In the genomic region with DNA sequence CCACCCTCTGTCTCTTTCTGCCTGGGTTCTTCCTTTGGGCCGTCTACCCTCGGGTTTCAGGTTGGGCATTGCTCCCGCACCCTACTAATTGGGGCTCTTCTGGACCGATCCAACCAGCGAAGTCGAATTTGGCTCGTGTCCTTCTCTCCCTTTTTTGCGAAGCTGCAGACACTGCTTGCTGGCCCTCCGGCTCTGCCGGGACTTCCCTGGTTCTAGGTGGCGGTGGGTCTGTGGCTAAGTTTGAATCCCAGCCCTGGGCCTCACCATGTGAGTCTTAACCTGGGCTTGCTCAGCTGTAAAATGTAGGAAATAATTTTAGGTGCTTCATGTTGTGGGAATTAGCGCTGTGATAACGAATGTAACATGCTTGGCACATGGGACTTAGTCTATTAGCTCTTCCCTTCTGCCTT, we compare ENCODE assay signal across 14 cellular contexts. TPM values are rescaled to one million over a fixed set of nuclear protein-coding genes. Genes with fewer than 3 reads are reported as not detected.
DNase-seq lines count a peak whose midpoint lies in the region; ATAC-seq and TF ChIP-seq lines count a peak whose summit lies in the region.
"Had no signal": no experiment of that assay in that cellular context is flagged by ENCODE, and none has a peak within 500 bp of the region (broad histone marks: within the 10 kb centered on the region; RNA-seq: fewer than 3 reads in every experiment).

No MANE protein-coding gene starts in this region.

- no peak for ATAC-seq in HG02970 (IDR thresholded peaks at IDR 0.05; ENCODE audit: low FRiP score, unreplicated experiment)

- H3K36me3 ChIP-seq in esophagus muscularis mucosa (no peaks in the 10 kb centered on the region), neuronal stem cell (replicated peaks in 1 of 2; ENCODE audit: control insufficient read depth in 2 of 2, insufficient read depth in 2 of 2, low read length in 2 of 2) (no peaks in the 10 kb centered on the region)

- H2AK5ac ChIP-seq in H9 (ENCODE audit: insufficient read length, low read length): no peak overlapping the region
- peak overlapping the region; percentile 33 for H2AK5ac ChIP-seq in neuronal stem cell (ENCODE audit: low read depth, low read length)

- H3K4me1 ChIP-seq in H9 (ENCODE audit: insufficient read depth, low read length) (peaks cover 4% of the 10 kb centered on the region; the same call in 1 of the 2 replicates), esophagus muscularis mucosa (peaks cover 24 to 42% (median 27%) of the 10 kb centered on the region in 4 donors), neuronal stem cell (ENCODE audit: control insufficient read depth in 2 of 2, insufficient read depth in 1 of 2, low read depth in 1 of 2, low read length in 2 of 2) (peaks cover 30 to 44% of the 10 kb centered on the region in 2 donors)

- H2BK20ac ChIP-seq in H9 (ENCODE audit: low read depth, low read length, poor library complexity, severe bottlenecking): no peak overlapping the region

- peaks cover 0 to 2% (median 0%) of the 10 kb centered on the region in 3 experiments; a peak in 1 of 7 replicates for H3K36me3 Mint-ChIP-seq in H9 (ENCODE audit: insufficient read depth in 1 of 3, low read depth in 3 of 3)
- H3K36me3 Mint-ChIP-seq: activated CD8-positive, alpha-beta memory T cell treated with anti-CD3 and anti-CD28 coated beads, Interleukin-2, amount 10 ng/mL, durations not matched to agents 7 days and 5 days; activated naive CD8-positive, alpha-beta T cell treated with anti-CD3 and anti-CD28 coated beads for 36 hours had no signal

- no peaks in the 10 kb centered on the region for H3K79me2 ChIP-seq in H9 (ENCODE audit: insufficient read depth, low read length)

- TF ChIP-seq POLR2A in esophagus muscularis mucosa (IDR thresholded peaks at IDR 0.05; ENCODE audit: low read depth): no peak

- no peak overlapping the region; the same call in 1 of the 2 replicates for H3K14ac ChIP-seq in H9 (ENCODE audit: insufficient read depth, low read length)
- H3K14ac ChIP-seq in neuronal stem cell (ENCODE audit: low read length): peak overlapping the region; percentile 79

- H4K8ac ChIP-seq in H9 (replicated peaks; ENCODE audit: insufficient read length, low read depth, low read length) (no peak overlapping the region), neuronal stem cell (ENCODE audit: low read depth, low read length) (peak overlapping the region; percentile 88)

- H3K27ac ChIP-seq in 22Rv1: peak overlapping the region; percentile 5; the same call in 1 of the 2 replicates
- H3K27ac ChIP-seq in H9 (ENCODE audit: insufficient read length, low read depth, low read length): no peak overlapping the region
- peak overlapping the region; percentile 70 to 81 (median 74) for H3K27ac ChIP-seq in esophagus muscularis mucosa (replicated peaks in 1 of 4)
- H3K27ac ChIP-seq in neuronal stem cell (replicated peaks; ENCODE audit: low read length): peak overlapping the region; percentile 83
- no peak overlapping the region for H3K27ac ChIP-seq in RWPE1

- peaks cover 17% of the 10 kb centered on the region in 2 experiments for H3K4me1 Mint-ChIP-seq in H9
- H3K4me1 Mint-ChIP-seq: nephron progenitor cell had no signal

- TF ChIP-seq CTCF in 22Rv1 (IDR thresholded peaks at IDR 0.05) (no peak), H9 (conservative IDR thresholded peaks at IDR 0.05) (no peak), esophagus muscularis mucosa (IDR thresholded peaks at IDR 0.05) (no peak), RWPE1 (conservative IDR thresholded peaks at IDR 0.05; ENCODE audit: low read depth) (no peak)

- no peak for TF ChIP-seq EP300 in esophagus muscularis mucosa (IDR thresholded peaks at IDR 0.05)

- no peak overlapping the region for H3K18ac ChIP-seq in H9 (ENCODE audit: insufficient read length, low read depth, low read length)
- H3K18ac ChIP-seq in neuronal stem cell (ENCODE audit: low read length): peak overlapping the region; percentile 91

- intact Hi-C loops in esophagus muscularis mucosa (cut with DNase I): no loop called here

- CTCF ChIA-PET in RWPE1 (lab: Yijun Ruan, JAX): interaction anchor here (0.9 to 1.5 kb wide), 2 partner anchors 9 to 449 kb away, joined by 3 to 7 read pairs; no protein-coding TSS in a partner anchor

- no peak overlapping the region for H3T11ph ChIP-seq in H9 (ENCODE audit: low read length)

- H3K4me3 ChIP-seq in esophagus muscularis mucosa (peak overlapping the region; percentile 68 to 77 (median 71)), neuronal stem cell (ENCODE audit: low read length in 2 of 2) (peak overlapping the region in 1 of 2 donors; percentile 72)

- H3K4me2 ChIP-seq in H9 (ENCODE audit: insufficient read depth, insufficient read length, low read length) (peak overlapping the region; percentile 47), neuronal stem cell (ENCODE audit: insufficient read depth, low read length, poor library complexity, severe bottlenecking) (peak overlapping the region; percentile 64)

- no peak overlapping the region for H3K27ac Mint-ChIP-seq in H9
- H3K27ac Mint-ChIP-seq: activated CD8-positive, alpha-beta memory T cell treated with anti-CD3 and anti-CD28 coated beads, Interleukin-2, amount 10 ng/mL, durations not matched to agents 7 days and 5 days; activated naive CD8-positive, alpha-beta T cell treated with anti-CD3 and anti-CD28 coated beads for 36 hours; nephron progenitor cell had no signal

- H2BK120ac ChIP-seq in H9 (ENCODE audit: low read depth, low read length, poor library complexity, severe bottlenecking) (no peak overlapping the region), neuronal stem cell (ENCODE audit: low read depth, low read length) (peak overlapping the region; percentile 20)

- H4K5ac ChIP-seq in H9 (ENCODE audit: insufficient read length, low read depth, low read length): no peak overlapping the region

- no peaks in the 10 kb centered on the region for H4K20me1 ChIP-seq in H9 (ENCODE audit: control insufficient read depth, insufficient read depth, insufficient read length)

- H3K23ac ChIP-seq in H9 (ENCODE audit: insufficient read length, low read depth, low read length) (no peak overlapping the region), neuronal stem cell (ENCODE audit: low read depth, low read length, poor library complexity) (no peak overlapping the region)

- H3K27me3 ChIP-seq in H9 (ENCODE audit: insufficient read depth, low read length) (peaks cover 57% of the 10 kb centered on the region), esophagus muscularis mucosa (peaks cover 0 to 71% (median 16%) of the 10 kb centered on the region in 4 donors), neuronal stem cell (ENCODE audit: control insufficient read depth in 3 of 3, insufficient read depth in 3 of 3, low read depth in 1 of 3, low read length in 3 of 3) (peaks cover 0 to 84% (median 44%) of the 10 kb centered on the region in 3 experiments)

- POLR2A ChIA-PET in RWPE1 (lab: Yijun Ruan, JAX; ENCODE audit: low non-redundant PET): no interaction called here

- WGBS in H9 (ENCODE audit: extremely low coverage, insufficient read length, low lambda C conversion rate): no CpG with 5 or more reads among the region's 13 CpGs
- WGBS in esophagus muscularis mucosa: 42% methylated on average over 13 of the region's 13 CpGs
- no CpG with 5 or more reads among the region's 13 CpGs for WGBS in neuronal stem cell (ENCODE audit: extremely low coverage in 2 of 2, insufficient read length in 2 of 2, insufficient replicate concordance in 1 of 2), 2 donors

- DNase-seq in H9: no peak
- no peak for DNase-seq in esophagus muscularis mucosa (ENCODE audit: extremely low spot score)
- no peak for DNase-seq in neuronal stem cell (ENCODE audit: low spot score)
- no peak for DNase-seq in RWPE1 (ENCODE audit: low spot score)
- DNase-seq in T-helper 1 cell: no peak
- DNase-seq in central memory CD4-positive, alpha-beta T cell: no peak
- DNase-seq: activated CD8-positive, alpha-beta memory T cell treated with anti-CD3 and anti-CD28 coated beads, Interleukin-2, amount 10 ng/mL, durations not matched to agents 7 days and 5 days; kidney glomerular epithelial cell; NCI-H1694 treated with DMSO at 0.1 percent for 48 hours; SHP77 treated with DMSO at 0.1 percent for 48 hours had no signal

- H3K9me3 ChIP-seq in H9 (ENCODE audit: control insufficient read depth, low read depth, low read length): no peaks in the 10 kb centered on the region
- H3K9me3 ChIP-seq in esophagus muscularis mucosa: no peaks in the 10 kb centered on the region
- no peaks in the 10 kb centered on the region for H3K9me3 ChIP-seq in neuronal stem cell (replicated peaks in 1 of 2; ENCODE audit: control insufficient read depth in 2 of 2, insufficient read depth in 1 of 2, low read depth in 1 of 2, low read length in 2 of 2)

- no peak overlapping the region for H2BK15ac ChIP-seq in H9 (ENCODE audit: low read depth, low read length)
- H2BK15ac ChIP-seq in neuronal stem cell (ENCODE audit: low read length): peak overlapping the region; percentile 68

- H3K27me3 Mint-ChIP-seq in H9 (ENCODE audit: low read depth): peaks cover 7% of the 10 kb centered on the region

- H3K4ac ChIP-seq in H9 (ENCODE audit: low read depth, low read length) (no peak overlapping the region), neuronal stem cell (ENCODE audit: low read length) (no peak overlapping the region)

- H3K23me2 ChIP-seq in H9 (ENCODE audit: insufficient read length, low read depth, low read length, poor library complexity, severe bottlenecking): peaks cover 18% of the 10 kb centered on the region

- H2BK5ac ChIP-seq in H9 (ENCODE audit: insufficient read length, low read length) (no peak overlapping the region), neuronal stem cell (ENCODE audit: low read length) (peak overlapping the region; percentile 69)

- H2BK12ac ChIP-seq in H9 (ENCODE audit: insufficient read length, low read depth, low read length): no peak overlapping the region
- no peak overlapping the region for H2BK12ac ChIP-seq in neuronal stem cell (ENCODE audit: low read length)

- no peaks in the 10 kb centered on the region for H3K9me3 Mint-ChIP-seq in H9
- H3K9me3 Mint-ChIP-seq: activated naive CD8-positive, alpha-beta T cell treated with anti-CD3 and anti-CD28 coated beads for 36 hours; nephron progenitor cell had no signal

- no peak overlapping the region for H3K56ac ChIP-seq in H9 (ENCODE audit: insufficient read length, low read depth, low read length)

- H4K91ac ChIP-seq in H9 (ENCODE audit: insufficient read length, low read depth, low read length) (no peak overlapping the region), neuronal stem cell (ENCODE audit: low read depth, low read length, poor library complexity) (peak overlapping the region; percentile 34)

- H3K79me1 ChIP-seq in H9 (ENCODE audit: insufficient read depth, low read depth, low read length, poor library complexity, severe bottlenecking): no peaks in the 10 kb centered on the region
- no peaks in the 10 kb centered on the region for H3K79me1 ChIP-seq in neuronal stem cell (ENCODE audit: low read depth, low read length)

- H2AFZ ChIP-seq in H9 (ENCODE audit: low read length) (no peak overlapping the region), neuronal stem cell (ENCODE audit: low read length) (peak overlapping the region; percentile 96)

- H3K4me3 Mint-ChIP-seq in H9: no peak overlapping the region
- H3K4me3 Mint-ChIP-seq: activated CD8-positive, alpha-beta memory T cell treated with anti-CD3 and anti-CD28 coated beads, Interleukin-2, amount 10 ng/mL, durations not matched to agents 7 days and 5 days; activated naive CD8-positive, alpha-beta T cell treated with anti-CD3 and anti-CD28 coated beads for 36 hours; nephron progenitor cell had no signal

- no peak overlapping the region for H3K9ac ChIP-seq in H9 (ENCODE audit: extremely low read depth, insufficient read length, low read length)
- H3K9ac ChIP-seq in neuronal stem cell (ENCODE audit: low read depth, low read length, poor library complexity): peak overlapping the region; percentile 73

RNA-seq across cellular contexts. Expression of gene CISTR, which starts 0.4 kb away (rescaled TPM):
- not detected in 2 replicates for total RNA-seq in H9 (2021)
- total RNA-seq in esophagus muscularis mucosa: not detected
- polyA plus RNA-seq in neuronal stem cell (2013, experiment 1 of 2): 0.35 TPM
- polyA plus RNA-seq in neuronal stem cell (2013, experiment 2 of 2): 0.35 TPM
- total RNA-seq: activated CD8-positive, alpha-beta memory T cell treated with anti-CD3 and anti-CD28 coated beads, Interleukin-2, amount 10 ng/mL, durations not matched to agents 7 days and 5 days; activated naive CD8-positive, alpha-beta T cell treated with anti-CD3 and anti-CD28 coated beads for 36 hours had no signal

RNA-seq across cellular contexts. Expression of gene CALCOCO1, which starts 24.9 kb away (rescaled TPM):
- total RNA-seq in H9 (2021) (21.5 and 22.3 TPM in 2 replicates), esophagus muscularis mucosa (100 to 1,000 TPM; 252 to 487 (median 347) TPM)
- polyA plus RNA-seq in neuronal stem cell (2013, experiment 1 of 2): 27.1 TPM
- 26.1 TPM for polyA plus RNA-seq in neuronal stem cell (2013, experiment 2 of 2)

Comparison
In these comparisons a context has a peak if more than half of its experiments do, and no peak if none do; other contexts are left out.
1. H3K27ac ChIP-seq: peak in 22Rv1 (single experiment), esophagus muscularis mucosa (4 of 4) and neuronal stem cell (single experiment); none in H9 (single experiment) and RWPE1 (single experiment).
2. RNA of gene CALCOCO1, which starts 24.9 kb away (total RNA-seq): 252 to 487 TPM in esophagus muscularis mucosa; 21.5 to 22.3 TPM in H9; every median in the first group is over 10 times any median in the second.